Comparison of ENCODE assay signal across 8 cellular contexts in the genomic region with DNA sequence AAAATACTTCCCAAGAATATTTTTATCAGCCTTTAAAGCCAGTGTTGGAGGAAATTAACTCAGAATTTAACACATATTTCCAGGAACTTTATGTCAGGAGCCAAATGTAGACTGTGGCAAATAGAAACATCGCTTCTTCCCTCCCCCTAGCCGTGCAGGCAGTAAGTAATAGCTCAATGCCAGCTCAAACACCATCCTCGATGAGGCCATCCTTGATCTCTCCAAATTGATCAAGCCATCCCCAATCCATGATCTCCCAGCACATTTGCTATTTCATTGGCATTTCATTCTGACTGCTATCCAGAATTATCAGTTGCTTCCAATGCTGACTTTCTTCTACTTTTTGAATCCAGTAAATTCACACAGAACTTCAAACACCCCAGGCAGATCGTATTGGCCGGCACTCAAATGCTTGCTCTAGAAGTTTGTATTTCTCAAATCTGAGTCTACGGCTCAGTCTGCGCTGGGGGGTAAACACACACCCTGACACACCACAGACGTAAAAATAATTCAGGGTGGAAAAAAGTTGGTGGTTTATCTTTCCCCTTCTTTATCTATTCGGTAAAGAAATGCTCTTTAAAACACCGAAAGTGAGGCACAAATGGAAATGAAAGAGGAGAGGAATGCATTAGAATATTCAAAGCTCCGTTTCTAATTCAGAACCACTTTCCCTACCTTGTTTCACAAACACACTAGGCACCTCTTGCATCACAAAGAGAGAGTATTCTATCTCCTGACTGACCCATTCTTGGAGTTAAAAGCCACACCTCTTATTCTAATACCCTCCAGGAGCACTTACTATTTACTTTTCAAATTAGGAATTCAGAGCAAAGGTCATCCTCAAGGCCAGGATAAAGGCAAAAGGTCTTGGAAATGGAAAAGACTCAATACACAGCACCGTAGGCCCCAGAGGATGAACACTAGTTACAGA. TPM values are rescaled to one million over a fixed set of nuclear protein-coding genes. Genes with fewer than 3 reads are reported as not detected.
DNase-seq lines count a peak whose midpoint lies in the region; ATAC-seq lines count a peak whose summit lies in the region.

No MANE protein-coding gene starts in this region.

- peak; percentile 30 for ATAC-seq in GM21528 (IDR thresholded peaks at IDR 0.05; ENCODE audit: low FRiP score, unreplicated experiment)
- ATAC-seq in activated naive CD8-positive, alpha-beta T cell treated with anti-CD3 and anti-CD28 coated beads, Interleukin-2, amount 50 U/mL, for 24 hours, result peak; percentile 20
- peak; percentile 25 for ATAC-seq in stimulated activated naive CD8-positive, alpha-beta T cell treated with anti-CD3 and anti-CD28 coated beads, Interleukin-15, Interleukin-2, amounts not matched to agents 100 U/mL and 50 U/mL, for 24 hours

- peaks cover 41% of the 10 kb centered on the region for H3K4me1 Mint-ChIP-seq in activated naive CD8-positive, alpha-beta T cell treated with anti-CD3 and anti-CD28 coated beads, Interleukin-2, amount 50 U/mL, for 24 hours

- H3K4me1 ChIP-seq in ES-I3 (ENCODE audit: insufficient read depth, low read length), result no peaks in the 10 kb centered on the region
- H3K4me1 ChIP-seq in Karpas-422 (ENCODE audit: low read length), result peaks cover 36% of the 10 kb centered on the region

- no peaks in the 10 kb centered on the region for H3K27me3 Mint-ChIP-seq in activated naive CD8-positive, alpha-beta T cell treated with anti-CD3 and anti-CD28 coated beads, Interleukin-2, amount 50 U/mL, for 24 hours

- DNase-seq in Karpas-422 (peak; percentile 70), DMS153 (lab: John Stamatoyannopoulos, UW) (no peak), NCI-H82 treated with DMSO at 0.1 percent for 48 hours (lab: John Stamatoyannopoulos, UW; ENCODE audit: unreplicated experiment) (no peak)
- DNase-seq in activated naive CD8-positive, alpha-beta T cell treated with anti-CD3 and anti-CD28 coated beads, Interleukin-2, amount 50 U/mL, for 24 hours, result no peak
- DNase-seq in stimulated activated naive CD8-positive, alpha-beta T cell treated with anti-CD3 and anti-CD28 coated beads, Interleukin-15, Interleukin-2, amounts not matched to agents 100 U/mL and 50 U/mL, for 24 hours, result no peak

- H3K27me3 ChIP-seq in Karpas-422 (ENCODE audit: low read length), result no peaks in the 10 kb centered on the region

- no peaks in the 10 kb centered on the region for H3K9me3 ChIP-seq in ES-I3 (ENCODE audit: control insufficient read depth, insufficient read depth, low read length)
- no peaks in the 10 kb centered on the region for H3K9me3 ChIP-seq in Karpas-422 (ENCODE audit: low read length)
- H3K9me3 ChIP-seq in iPS-18c (ENCODE audit: control insufficient read depth, insufficient read depth, low read length), result no peaks in the 10 kb centered on the region

- H3K36me3 ChIP-seq in ES-I3 (ENCODE audit: insufficient read depth, low read length) (no peaks in the 10 kb centered on the region), Karpas-422 (ENCODE audit: insufficient read depth, low read length) (no peaks in the 10 kb centered on the region; the same call in 1 of the 2 replicates)

- H3K9ac ChIP-seq in ES-I3 (ENCODE audit: low read depth, low read length) (peak overlapping the region; percentile 66), Karpas-422 (ENCODE audit: low read length) (peak overlapping the region; percentile 88)

- H3K27ac ChIP-seq in Karpas-422 (ENCODE audit: low read length), result peak overlapping the region; percentile 71

- no peaks in the 10 kb centered on the region for H3K9me3 Mint-ChIP-seq in activated naive CD8-positive, alpha-beta T cell treated with anti-CD3 and anti-CD28 coated beads, Interleukin-2, amount 50 U/mL, for 24 hours

- H3K4me3 ChIP-seq in Karpas-422 (ENCODE audit: low read length), result peak overlapping the region; percentile 81
- peak overlapping the region; percentile 93 for H3K4me3 ChIP-seq in iPS-18c (ENCODE audit: insufficient read depth, low read depth, low read length)

- no peak overlapping the region for H2AFZ ChIP-seq in Karpas-422 (ENCODE audit: low read length)

- H3K79me2 ChIP-seq in Karpas-422 (ENCODE audit: low read length), result peaks cover 58% of the 10 kb centered on the region

- H3K4me3 Mint-ChIP-seq in activated naive CD8-positive, alpha-beta T cell treated with anti-CD3 and anti-CD28 coated beads, Interleukin-2, amount 50 U/mL, for 24 hours, result peak overlapping the region; percentile 99

- peaks cover 15% of the 10 kb centered on the region for H3K36me3 Mint-ChIP-seq in activated naive CD8-positive, alpha-beta T cell treated with anti-CD3 and anti-CD28 coated beads, Interleukin-2, amount 50 U/mL, for 24 hours (ENCODE audit: low read depth)

- H3K27ac Mint-ChIP-seq in activated naive CD8-positive, alpha-beta T cell treated with anti-CD3 and anti-CD28 coated beads, Interleukin-2, amount 50 U/mL, for 24 hours, result peak overlapping the region; percentile 99

- H4K20me1 ChIP-seq in Karpas-422 (ENCODE audit: insufficient read depth, low read depth, low read length), result peaks cover 41% of the 10 kb centered on the region

- H3K9me2 ChIP-seq in Karpas-422 (replicated peaks; ENCODE audit: insufficient read depth, low read length), result no peaks in the 10 kb centered on the region

- peak overlapping the region; percentile 81 for H3K4me2 ChIP-seq in Karpas-422 (ENCODE audit: low read depth, low read length, poor library complexity, severe bottlenecking)

RNA-seq across cellular contexts. Expression of a gene that starts 1.0 kb away (rescaled TPM):
- total RNA-seq in Karpas-422 (2014; rRNA removed; shearing (Covaris generic); ENCODE audit: low replicate concordance), result 15.5 and 27.7 TPM in 2 replicates

RNA-seq across cellular contexts. Expression of a gene that starts 54.6 kb away (rescaled TPM):
- total RNA-seq in Karpas-422 (2014; rRNA removed; shearing (Covaris generic); ENCODE audit: low replicate concordance), result not detected in 2 replicates
